In the genomic region with DNA sequence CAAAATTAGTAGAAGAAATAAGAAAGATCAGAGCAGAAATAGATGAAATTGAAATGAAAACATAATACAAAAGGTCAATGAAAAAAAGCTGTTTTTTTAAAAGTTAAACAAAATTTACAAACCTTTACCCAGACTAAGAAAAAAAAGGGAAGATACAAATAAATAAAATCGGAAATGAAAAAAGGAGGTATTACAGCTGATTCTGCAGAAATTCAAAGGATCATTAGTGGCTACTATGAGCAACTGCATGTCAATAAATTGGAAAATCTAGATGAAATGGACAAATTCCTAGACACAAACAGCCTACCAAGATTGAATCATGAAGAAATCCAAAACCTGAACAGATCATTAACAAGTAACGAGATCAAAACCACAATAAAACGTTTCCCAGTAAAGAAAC, we compare ENCODE assay signal across 6 cellular contexts.
"Had no signal": no experiment of that assay in that cellular context is flagged by ENCODE, and none has a peak within 500 bp of the region (broad histone marks: within the 10 kb centered on the region; RNA-seq: fewer than 3 reads in every experiment).

No MANE protein-coding gene starts in this region.

- DNase-seq: H9, KG1 had no signal

- H3K4me3 ChIP-seq: GM23338 had no signal

- H3K27ac Mint-ChIP-seq: GM23338, H9, IgD-negative memory B cell had no signal

- H2AFZ ChIP-seq: GM23338 had no signal

- H3K9me3 Mint-ChIP-seq: GM23338 had no signal

- H3K4me1 Mint-ChIP-seq: GM23338, H9 had no signal

- FAIRE-seq: H1, H54 had no signal

- H3K4me3 Mint-ChIP-seq: GM23338, H9, IgD-negative memory B cell had no signal

- ATAC-seq: GM23338 had no signal

- H3K4me2 ChIP-seq: GM23338 had no signal

- H3K27me3 Mint-ChIP-seq: IgD-negative memory B cell had no signal
